9 cellular contexts compared by ENCODE assay signal in the genomic region with DNA sequence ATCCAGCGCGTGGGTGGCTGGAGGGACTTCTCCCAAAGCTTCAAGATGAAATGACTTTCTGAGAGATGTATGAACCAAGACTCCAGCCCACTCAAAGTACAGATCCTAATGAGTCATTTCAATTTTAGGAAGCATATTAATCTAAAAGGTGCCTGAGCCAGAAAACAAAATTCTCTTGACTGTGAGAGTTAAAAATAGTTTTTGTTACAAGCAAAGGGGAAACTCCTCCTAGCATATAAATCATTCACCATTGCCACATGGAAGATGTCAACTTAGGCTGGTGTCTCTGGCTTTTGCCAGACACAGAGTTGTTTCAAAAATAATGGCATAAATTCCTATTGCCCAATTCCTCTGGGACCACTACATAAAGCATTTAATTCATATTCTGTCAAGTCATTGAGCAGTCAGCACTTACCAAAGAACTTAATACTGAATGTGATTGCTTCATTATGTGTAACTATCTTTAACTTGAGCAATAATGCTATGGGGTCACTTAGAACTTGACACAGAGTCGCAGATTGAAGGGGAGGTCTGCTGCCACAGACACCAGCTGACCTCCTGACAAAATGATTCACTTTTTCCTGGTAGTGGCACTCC.
DNase-seq lines count a peak whose midpoint lies in the region; ATAC-seq lines count a peak whose summit lies in the region.
"Had no signal": no experiment of that assay in that cellular context is flagged by ENCODE, and none has a peak within 500 bp of the region (broad histone marks: within the 10 kb centered on the region; RNA-seq: fewer than 3 reads in every experiment).

No MANE protein-coding gene starts in this region.

- CTCF ChIA-PET in activated CD4-positive, alpha-beta T cell treated with anti-CD3 and anti-CD28 coated beads for 36 hours (lab: Charles Lee): no interaction called here
- CTCF ChIA-PET in activated CD8-positive, alpha-beta T cell treated with anti-CD3 and anti-CD28 coated beads, Interleukin-2, amount 10 ng/mL, durations not matched to agents 7 days and 5 days (lab: Charles Lee): no interaction called here

- ATAC-seq in activated CD4-positive, alpha-beta T cell treated with anti-CD3 and anti-CD28 coated beads for 36 hours: peak; percentile 57
- peak; percentile 31 for ATAC-seq in HG02943 (IDR thresholded peaks at IDR 0.05; ENCODE audit: low read depth, unreplicated experiment)
- no peak for ATAC-seq in activated CD8-positive, alpha-beta T cell treated with anti-CD3 and anti-CD28 coated beads, Interleukin-2, amount 10 ng/mL, durations not matched to agents 7 days and 5 days

- peaks cover 18% of the 10 kb centered on the region for H3K4me1 Mint-ChIP-seq in activated CD4-positive, alpha-beta T cell treated with anti-CD3 and anti-CD28 coated beads for 36 hours
- H3K4me1 Mint-ChIP-seq in activated CD8-positive, alpha-beta T cell treated with anti-CD3 and anti-CD28 coated beads, Interleukin-2, amount 10 ng/mL, durations not matched to agents 7 days and 5 days (ENCODE audit: low read depth): peaks cover 20% of the 10 kb centered on the region

- intact Hi-C loops in activated CD4-positive, alpha-beta T cell treated with anti-CD3 and anti-CD28 coated beads for 36 hours (cut with DNase I, micrococcal nuclease): no loop called here

- POLR2A ChIA-PET in activated CD4-positive, alpha-beta T cell treated with anti-CD3 and anti-CD28 coated beads for 36 hours (lab: Charles Lee): no interaction called here
- POLR2A ChIA-PET in activated CD8-positive, alpha-beta T cell treated with anti-CD3 and anti-CD28 coated beads, Interleukin-2, amount 10 ng/mL, durations not matched to agents 7 days and 5 days (lab: Charles Lee): no interaction called here

- peak overlapping the region; percentile 13 for H3K4me3 Mint-ChIP-seq in activated CD4-positive, alpha-beta T cell treated with anti-CD3 and anti-CD28 coated beads for 36 hours
- H3K4me3 Mint-ChIP-seq in activated CD8-positive, alpha-beta T cell treated with anti-CD3 and anti-CD28 coated beads, Interleukin-2, amount 10 ng/mL, durations not matched to agents 7 days and 5 days: peak overlapping the region; percentile 9
- H3K4me3 Mint-ChIP-seq: memory B cell had no signal

- peak overlapping the region; percentile 71 for H3K27ac Mint-ChIP-seq in activated CD4-positive, alpha-beta T cell treated with anti-CD3 and anti-CD28 coated beads for 36 hours
- peak overlapping the region; percentile 41 for H3K27ac Mint-ChIP-seq in activated CD8-positive, alpha-beta T cell treated with anti-CD3 and anti-CD28 coated beads, Interleukin-2, amount 10 ng/mL, durations not matched to agents 7 days and 5 days
- H3K27ac Mint-ChIP-seq: memory B cell had no signal

- H3K9me3 Mint-ChIP-seq in activated CD4-positive, alpha-beta T cell treated with anti-CD3 and anti-CD28 coated beads for 36 hours (ENCODE audit: low read depth): no peaks in the 10 kb centered on the region
- no peaks in the 10 kb centered on the region for H3K9me3 Mint-ChIP-seq in activated CD8-positive, alpha-beta T cell treated with anti-CD3 and anti-CD28 coated beads, Interleukin-2, amount 10 ng/mL, durations not matched to agents 7 days and 5 days (ENCODE audit: insufficient read depth)
- H3K9me3 Mint-ChIP-seq: memory B cell had no signal

- H3K36me3 Mint-ChIP-seq in activated CD4-positive, alpha-beta T cell treated with anti-CD3 and anti-CD28 coated beads for 36 hours (ENCODE audit: low read depth): no peaks in the 10 kb centered on the region
- no peaks in the 10 kb centered on the region for H3K36me3 Mint-ChIP-seq in activated CD8-positive, alpha-beta T cell treated with anti-CD3 and anti-CD28 coated beads, Interleukin-2, amount 10 ng/mL, durations not matched to agents 7 days and 5 days (ENCODE audit: low read depth)
- H3K36me3 Mint-ChIP-seq: memory B cell had no signal

- peak; percentile 53 for DNase-seq in activated CD4-positive, alpha-beta T cell treated with anti-CD3 and anti-CD28 coated beads for 36 hours
- DNase-seq in activated CD4-positive, alpha-beta T cell treated with anti-CD3 and anti-CD28 coated beads for 4 hours: no peak
- no peak for DNase-seq in activated CD8-positive, alpha-beta T cell treated with anti-CD3 and anti-CD28 coated beads, Interleukin-2, amount 10 ng/mL, durations not matched to agents 7 days and 5 days
- DNase-seq in myocyte (ENCODE audit: low read depth): peak; percentile 24
- DNase-seq in mucosa of gallbladder (ENCODE audit: low spot score): no peak
- DNase-seq in globus pallidus (ENCODE audit: low spot score): no peak
- no peak for DNase-seq in NCI-H1417 treated with DMSO at 0.1 percent for 48 hours (lab: John Stamatoyannopoulos, UW)

- no peaks in the 10 kb centered on the region for H3K27me3 Mint-ChIP-seq in activated CD4-positive, alpha-beta T cell treated with anti-CD3 and anti-CD28 coated beads for 36 hours
- H3K27me3 Mint-ChIP-seq in activated CD8-positive, alpha-beta T cell treated with anti-CD3 and anti-CD28 coated beads, Interleukin-2, amount 10 ng/mL, durations not matched to agents 7 days and 5 days (ENCODE audit: low read depth): peaks cover 2% of the 10 kb centered on the region

Comparison
In these comparisons a context has a peak if more than half of its experiments do, and no peak if none do; other contexts are left out.
1. DNase-seq: peak in activated CD4-positive, alpha-beta T cell treated with anti-CD3 and anti-CD28 coated beads for 36 hours (single experiment) and myocyte (single experiment); none in activated CD4-positive, alpha-beta T cell treated with anti-CD3 and anti-CD28 coated beads for 4 hours (0 of 2), activated CD8-positive, alpha-beta T cell treated with anti-CD3 and anti-CD28 coated beads, Interleukin-2, amount 10 ng/mL, durations not matched to agents 7 days and 5 days (single experiment), mucosa of gallbladder (single experiment), globus pallidus (single experiment) and NCI-H1417 treated with DMSO at 0.1 percent for 48 hours (single experiment).